6 cellular contexts compared by ENCODE assay signal in the genomic region with DNA sequence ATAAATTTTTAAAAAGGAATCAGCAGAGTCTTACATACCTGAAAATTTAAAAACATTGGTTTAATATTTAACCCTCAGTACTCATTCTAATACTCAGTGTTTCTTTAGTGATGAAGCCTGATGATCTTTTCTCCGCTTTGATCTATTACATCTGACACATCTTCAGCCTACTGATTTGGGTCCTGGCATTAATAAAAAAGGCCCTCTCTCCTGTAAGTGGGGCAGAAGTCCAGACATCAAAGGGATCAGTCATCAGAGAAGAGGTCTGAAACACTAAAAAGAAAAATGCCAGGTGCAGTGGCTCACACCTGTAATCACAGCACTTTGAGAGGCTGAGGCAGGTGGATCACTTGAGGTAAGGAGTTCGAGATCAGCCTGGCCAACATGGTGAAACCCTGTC.
"Had no signal": no experiment of that assay in that cellular context is flagged by ENCODE, and none has a peak within 500 bp of the region (broad histone marks: within the 10 kb centered on the region; RNA-seq: fewer than 3 reads in every experiment).

No MANE protein-coding gene starts in this region.

- DNase-seq: H9, HCEC 1CT, IMR-90, KG1 had no signal

- ATAC-seq: GM23338, K562 had no signal
